In genomic region chr5:158746979-158747378, GRCh38 we compare ENCODE assay signal across 18 cellular contexts.
DNase-seq lines count a peak whose midpoint lies in the region; ATAC-seq and TF ChIP-seq lines count a peak whose summit lies in the region.
"Had no signal": no experiment of that assay in that cellular context is flagged by ENCODE, and none has a peak within 500 bp of the region (broad histone marks: within the 10 kb centered on the region; RNA-seq: fewer than 3 reads in every experiment).

No MANE protein-coding gene starts in this region.

- DNase-seq in AG20443 (ENCODE audit: low spot score) (peak; percentile 56), LHCN-M2 (ENCODE audit: low read depth) (peak; percentile 43), fibroblast of mammary gland (ENCODE audit: low read depth) (peak; percentile 59), stromal cell of bone marrow (ENCODE audit: low read depth) (peak; percentile 80), upper lobe of right lung (no peak), right cardiac atrium (no peak)
- no peak for DNase-seq in activated CD4-positive, CD25-positive, alpha-beta regulatory T cell treated with anti-CD3 and anti-CD28 coated beads, Interleukin-2, amount 50 U/mL, for 72 hours
- DNase-seq: AML-193; CD4-positive, alpha-beta T cell; NCI-H1436; NCI-H2029; NCI-H2171; NCI-H446 treated with DMSO at 0.1 percent for 48 hours; NK-92 treated with Interleukin-12 subunit alpha and Interleukin-12 subunit beta, amount 100 ng/mL, for 24 hours; SJCRH30 had no signal

- H3K27me3 ChIP-seq in upper lobe of right lung (no peaks in the 10 kb centered on the region), right cardiac atrium (ENCODE audit: control insufficient read depth, insufficient read depth) (no peaks in the 10 kb centered on the region)
- H3K27me3 ChIP-seq: SJCRH30 had no signal

- no peaks in the 10 kb centered on the region for H3K9me3 ChIP-seq in upper lobe of right lung
- no peaks in the 10 kb centered on the region for H3K9me3 ChIP-seq in right cardiac atrium (ENCODE audit: control insufficient read depth, low read length)
- H3K9me3 ChIP-seq: SJCRH30 had no signal

- H3K4me1 ChIP-seq in upper lobe of right lung (no peaks in the 10 kb centered on the region), right cardiac atrium (ENCODE audit: control insufficient read depth, insufficient read depth, low read length) (peaks cover 1% of the 10 kb centered on the region)

- no peak for ATAC-seq in upper lobe of right lung
- no peak for ATAC-seq in right cardiac atrium
- ATAC-seq in GM21526 (IDR thresholded peaks at IDR 0.05; ENCODE audit: low FRiP score, unreplicated experiment) = no peak
- ATAC-seq: GM23338, K562 had no signal

- WGBS in right cardiac atrium = 88% methylated on average over 3 of the region's 3 CpGs

- intact Hi-C loops in upper lobe of right lung (cut with DNase I) = no loop called here
- intact Hi-C loops in right cardiac atrium (cut with DNase I) = no loop called here

- H3K27ac ChIP-seq in upper lobe of right lung = no peak overlapping the region
- no peak overlapping the region for H3K27ac ChIP-seq in right cardiac atrium (ENCODE audit: low read length)
- H3K27ac ChIP-seq: SJCRH30 had no signal

- H3K36me3 ChIP-seq in upper lobe of right lung = no peaks in the 10 kb centered on the region
- H3K36me3 ChIP-seq: SJCRH30 had no signal

- H3K4me3 ChIP-seq in fibroblast of mammary gland (ENCODE audit: control insufficient read depth, low read depth, low read length) = no peak overlapping the region
- no peak overlapping the region for H3K4me3 ChIP-seq in upper lobe of right lung
- no peak overlapping the region for H3K4me3 ChIP-seq in right cardiac atrium (ENCODE audit: low read length)
- H3K4me3 ChIP-seq: GM23338, K562, SJCRH30 had no signal

- TF ChIP-seq CTCF in fibroblast of mammary gland (conservative IDR thresholded peaks at IDR 0.05; ENCODE audit: control insufficient read depth, insufficient read depth, low read depth, low read length) (no peak), upper lobe of right lung (IDR thresholded peaks at IDR 0.05) (no peak)

Comparison
In these comparisons a context has a peak if more than half of its experiments do, and no peak if none do; other contexts are left out.
1. DNase-seq: peak in AG20443 (single experiment), LHCN-M2 (single experiment), fibroblast of mammary gland (single experiment) and stromal cell of bone marrow (single experiment); none in upper lobe of right lung (single experiment), right cardiac atrium (0 of 3) and activated CD4-positive, CD25-positive, alpha-beta regulatory T cell treated with anti-CD3 and anti-CD28 coated beads, Interleukin-2, amount 50 U/mL, for 72 hours (single experiment).